Comparison of ENCODE assay signal across 10 cellular contexts in genomic region chr4:6658204-6658585, GRCh38. TPM values are rescaled to one million over a fixed set of nuclear protein-coding genes. Genes with fewer than 3 reads are reported as not detected.
A peak's percentile ranks its signal among the peaks of the same experiment; 100 is the strongest.
DNase-seq lines count a peak whose midpoint lies in the region; ATAC-seq and TF ChIP-seq lines count a peak whose summit lies in the region.
"Had no signal": no experiment of that assay in that cellular context is flagged by ENCODE, and none has a peak within 500 bp of the region (broad histone marks: within the 10 kb centered on the region; RNA-seq: fewer than 3 reads in every experiment).

No MANE protein-coding gene starts in this region.

- H3K27me3 ChIP-seq in tibial artery = no peaks in the 10 kb centered on the region

- TF ChIP-seq CTCF in choroid plexus epithelial cell (conservative IDR thresholded peaks at IDR 0.05; ENCODE audit: low read depth, low read length) = no peak
- no peak for TF ChIP-seq CTCF in mucosa of descending colon (IDR thresholded peaks at IDR 0.05)
- TF ChIP-seq CTCF in tibial artery (IDR thresholded peaks at IDR 0.05) = no peak

- peaks cover 5% of the 10 kb centered on the region for H3K9me3 Mint-ChIP-seq in activated CD4-positive, alpha-beta memory T cell treated with anti-CD3 and anti-CD28 coated beads for 36 hours
- H3K9me3 Mint-ChIP-seq in activated CD4-positive, alpha-beta memory T cell treated with anti-CD3 and anti-CD28 coated beads, Interleukin-2, amount 10 ng/mL, durations not matched to agents 7 days and 5 days = peaks cover 2% of the 10 kb centered on the region

- ATAC-seq in mucosa of descending colon = peak; percentile 12
- no peak for ATAC-seq in HG02840 (IDR thresholded peaks at IDR 0.05; ENCODE audit: low FRiP score, unreplicated experiment)

- peak overlapping the region; percentile 49 for H3K4me3 ChIP-seq in choroid plexus epithelial cell (ENCODE audit: low read depth, low read length)
- no peak overlapping the region for H3K4me3 ChIP-seq in mucosa of descending colon
- H3K4me3 ChIP-seq in tibial artery = peak overlapping the region; percentile 50 to 57

- H3K27ac ChIP-seq in tibial artery = peak overlapping the region; percentile 74 to 84

- H3K27me3 Mint-ChIP-seq in activated CD4-positive, alpha-beta memory T cell treated with anti-CD3 and anti-CD28 coated beads for 36 hours = no peaks in the 10 kb centered on the region
- H3K27me3 Mint-ChIP-seq in activated CD4-positive, alpha-beta memory T cell treated with anti-CD3 and anti-CD28 coated beads, Interleukin-2, amount 10 ng/mL, durations not matched to agents 7 days and 5 days = peaks cover 36% of the 10 kb centered on the region

- peaks cover 3% of the 10 kb centered on the region for H3K4me1 ChIP-seq in mucosa of descending colon (ENCODE audit: low read depth)
- peaks cover 0 to 10% (median 5%) of the 10 kb centered on the region in 4 donors for H3K4me1 ChIP-seq in tibial artery

- DNase-seq in activated CD4-positive, alpha-beta memory T cell treated with anti-CD3 and anti-CD28 coated beads for 36 hours = no peak
- no peak for DNase-seq in activated CD4-positive, alpha-beta memory T cell treated with anti-CD3 and anti-CD28 coated beads, Interleukin-2, amount 10 ng/mL, durations not matched to agents 7 days and 5 days
- DNase-seq in choroid plexus epithelial cell (ENCODE audit: low read depth) = no peak
- no peak for DNase-seq in mucosa of descending colon
- no peak for DNase-seq in tibial artery
- DNase-seq in DMS153 (lab: John Stamatoyannopoulos, UW) = no peak
- DNase-seq in NK-92 treated with Interleukin-12 subunit alpha and Interleukin-12 subunit beta, amount 100 ng/mL, for 24 hours (lab: John Stamatoyannopoulos, UW) = no peak
- DNase-seq: NCI-H82 had no signal

- CTCF ChIA-PET in activated CD4-positive, alpha-beta memory T cell treated with anti-CD3 and anti-CD28 coated beads for 36 hours (lab: Charles Lee) = interaction anchor here (1.4 to 5.5 kb wide), 2 partner anchors 11 to 15 kb away, joined by 3 to 34 read pairs; a partner anchor contains a TSS
- CTCF ChIA-PET in activated CD4-positive, alpha-beta memory T cell treated with anti-CD3 and anti-CD28 coated beads, Interleukin-2, amount 10 ng/mL, durations not matched to agents 7 days and 5 days (lab: Charles Lee) = interaction anchor here (2.0 kb wide), 1 partner anchor 16 kb away, joined by 9 read pairs; no protein-coding TSS in a partner anchor

- H3K4me3 Mint-ChIP-seq in activated CD4-positive, alpha-beta memory T cell treated with anti-CD3 and anti-CD28 coated beads for 36 hours = peak overlapping the region; percentile 54
- H3K4me3 Mint-ChIP-seq in activated CD4-positive, alpha-beta memory T cell treated with anti-CD3 and anti-CD28 coated beads, Interleukin-2, amount 10 ng/mL, durations not matched to agents 7 days and 5 days = no peak overlapping the region

- H3K9me3 ChIP-seq in mucosa of descending colon (no peaks in the 10 kb centered on the region), tibial artery (no peaks in the 10 kb centered on the region)

- H3K36me3 ChIP-seq in mucosa of descending colon (ENCODE audit: low read depth) = no peaks in the 10 kb centered on the region
- no peaks in the 10 kb centered on the region for H3K36me3 ChIP-seq in tibial artery

- no peak overlapping the region for H3K27ac Mint-ChIP-seq in activated CD4-positive, alpha-beta memory T cell treated with anti-CD3 and anti-CD28 coated beads for 36 hours
- no peak overlapping the region for H3K27ac Mint-ChIP-seq in activated CD4-positive, alpha-beta memory T cell treated with anti-CD3 and anti-CD28 coated beads, Interleukin-2, amount 10 ng/mL, durations not matched to agents 7 days and 5 days

- peaks cover 18% of the 10 kb centered on the region for H3K4me1 Mint-ChIP-seq in activated CD4-positive, alpha-beta memory T cell treated with anti-CD3 and anti-CD28 coated beads for 36 hours (ENCODE audit: low read depth)
- H3K4me1 Mint-ChIP-seq in activated CD4-positive, alpha-beta memory T cell treated with anti-CD3 and anti-CD28 coated beads, Interleukin-2, amount 10 ng/mL, durations not matched to agents 7 days and 5 days = peaks cover 8% of the 10 kb centered on the region

- POLR2A ChIA-PET in activated CD4-positive, alpha-beta memory T cell treated with anti-CD3 and anti-CD28 coated beads for 36 hours (lab: Charles Lee) = interaction anchor here (1.2 kb wide), 1 partner anchor 16 kb away, joined by 8 read pairs; a partner anchor contains a TSS
- POLR2A ChIA-PET in activated CD4-positive, alpha-beta memory T cell treated with anti-CD3 and anti-CD28 coated beads, Interleukin-2, amount 10 ng/mL, durations not matched to agents 7 days and 5 days (lab: Charles Lee) = interaction anchor here (1.7 to 3.3 kb wide), 3 partner anchors 16 to 410 kb away, joined by 4 to 17 read pairs (median 15); partner anchors contain the start of genes GRPEL1 and MRFAP1

- intact Hi-C loops in activated CD4-positive, alpha-beta memory T cell treated with anti-CD3 and anti-CD28 coated beads for 36 hours (cut with micrococcal nuclease) = loop anchor here (2.0 kb wide), 1 partner anchor 17 kb away; the partner anchor contains the start of gene MRFAP1
- intact Hi-C loops in mucosa of descending colon (cut with DNase I, micrococcal nuclease) (no loop called here), tibial artery (cut with DNase I; ENCODE audit: low total_unique reads) (no loop called here)

- no peaks in the 10 kb centered on the region for H3K36me3 Mint-ChIP-seq in activated CD4-positive, alpha-beta memory T cell treated with anti-CD3 and anti-CD28 coated beads for 36 hours
- no peaks in the 10 kb centered on the region for H3K36me3 Mint-ChIP-seq in activated CD4-positive, alpha-beta memory T cell treated with anti-CD3 and anti-CD28 coated beads, Interleukin-2, amount 10 ng/mL, durations not matched to agents 7 days and 5 days (ENCODE audit: low read depth)

RNA-seq across cellular contexts. Expression of gene MRFAP1, which starts 17.7 kb away (rescaled TPM):
- 100 to 1,000 TPM; 122 to 130 TPM for total RNA-seq in activated CD4-positive, alpha-beta memory T cell treated with anti-CD3 and anti-CD28 coated beads for 36 hours
- 100 to 1,000 TPM; 142 to 144 TPM for total RNA-seq in activated CD4-positive, alpha-beta memory T cell treated with anti-CD3 and anti-CD28 coated beads, Interleukin-2, amount 10 ng/mL, durations not matched to agents 7 days and 5 days
- total RNA-seq in mucosa of descending colon = 100 to 1,000 TPM; 115 to 244 (median 172) TPM

RNA-seq across cellular contexts. Expression of gene S100P, which starts 35.5 kb away (rescaled TPM):
- 10 to 100 TPM; 19.3 to 20.3 TPM for total RNA-seq in activated CD4-positive, alpha-beta memory T cell treated with anti-CD3 and anti-CD28 coated beads for 36 hours
- 100 to 1,000 TPM; 165 to 176 TPM for total RNA-seq in activated CD4-positive, alpha-beta memory T cell treated with anti-CD3 and anti-CD28 coated beads, Interleukin-2, amount 10 ng/mL, durations not matched to agents 7 days and 5 days
- 100 to 1,000 TPM in 1 of 3 donors, 10 to 100 TPM in 2; 15.7 to 189 (median 70.4) TPM for total RNA-seq in mucosa of descending colon
- total RNA-seq: glomerular endothelial cell had no signal

RNA-seq across cellular contexts. Expression of gene MRFAP1L1, which starts 51.5 kb away (rescaled TPM):
- total RNA-seq in activated CD4-positive, alpha-beta memory T cell treated with anti-CD3 and anti-CD28 coated beads for 36 hours = 10 to 100 TPM; 50.7 to 52.0 TPM
- total RNA-seq in activated CD4-positive, alpha-beta memory T cell treated with anti-CD3 and anti-CD28 coated beads, Interleukin-2, amount 10 ng/mL, durations not matched to agents 7 days and 5 days = 10 to 100 TPM; 81.9 to 83.1 TPM
- total RNA-seq in mucosa of descending colon = 10 to 100 TPM; 24.2 to 49.0 (median 31.2) TPM

RNA-seq across cellular contexts. Expression of gene BLOC1S4, which starts 57.8 kb away (rescaled TPM):
- total RNA-seq in activated CD4-positive, alpha-beta memory T cell treated with anti-CD3 and anti-CD28 coated beads for 36 hours = 10 to 100 TPM; 17.0 to 19.7 TPM
- 10 to 100 TPM; 22.9 to 23.2 TPM for total RNA-seq in activated CD4-positive, alpha-beta memory T cell treated with anti-CD3 and anti-CD28 coated beads, Interleukin-2, amount 10 ng/mL, durations not matched to agents 7 days and 5 days
- total RNA-seq in mucosa of descending colon = 10 to 100 TPM; 11.8 to 12.8 (median 11.8) TPM
